In the genomic region with DNA sequence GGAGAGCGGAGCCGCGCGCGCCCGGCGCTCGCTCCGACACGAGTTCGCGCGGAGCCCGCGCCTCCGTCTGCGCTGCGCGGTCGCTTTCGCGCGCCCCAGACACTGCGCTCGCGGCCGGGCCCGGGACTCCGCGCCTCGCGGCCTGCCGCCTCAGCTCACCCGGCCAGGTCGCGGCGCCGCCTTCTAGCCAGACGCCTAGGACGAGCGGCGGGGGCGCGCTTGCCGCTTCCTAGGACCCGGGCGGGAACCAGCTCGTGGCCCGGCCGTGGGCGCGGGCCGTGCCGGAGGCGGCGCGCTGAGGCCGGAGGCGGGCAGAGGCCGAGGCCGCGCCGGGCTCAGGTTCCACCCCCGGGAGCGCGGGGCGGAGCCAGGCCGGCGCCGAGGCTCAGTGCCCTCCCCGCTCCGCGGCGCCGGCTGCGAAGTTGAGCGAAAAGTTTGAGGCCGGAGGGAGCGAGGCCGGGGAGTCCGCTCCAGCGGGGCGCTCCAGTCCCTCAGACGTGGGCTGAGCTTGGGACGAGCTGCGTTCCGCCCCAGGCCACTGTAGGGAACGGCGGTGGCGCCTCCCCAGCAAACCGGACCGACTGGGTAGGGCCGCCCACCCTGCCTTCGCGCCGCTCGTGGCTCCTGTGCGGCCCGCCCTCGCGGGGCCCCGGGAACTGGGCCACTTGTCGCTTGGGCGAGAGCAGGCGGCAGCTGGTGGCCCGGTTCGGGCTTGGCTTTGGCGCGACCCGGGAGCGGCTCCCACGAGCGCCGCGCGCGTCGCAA, we compare ENCODE assay signal across 8 cellular contexts. TPM values are rescaled to one million over a fixed set of nuclear protein-coding genes. Genes with fewer than 3 reads are reported as not detected.
DNase-seq lines count a peak whose midpoint lies in the region; ATAC-seq and TF ChIP-seq lines count a peak whose summit lies in the region.

A gene with protein sequence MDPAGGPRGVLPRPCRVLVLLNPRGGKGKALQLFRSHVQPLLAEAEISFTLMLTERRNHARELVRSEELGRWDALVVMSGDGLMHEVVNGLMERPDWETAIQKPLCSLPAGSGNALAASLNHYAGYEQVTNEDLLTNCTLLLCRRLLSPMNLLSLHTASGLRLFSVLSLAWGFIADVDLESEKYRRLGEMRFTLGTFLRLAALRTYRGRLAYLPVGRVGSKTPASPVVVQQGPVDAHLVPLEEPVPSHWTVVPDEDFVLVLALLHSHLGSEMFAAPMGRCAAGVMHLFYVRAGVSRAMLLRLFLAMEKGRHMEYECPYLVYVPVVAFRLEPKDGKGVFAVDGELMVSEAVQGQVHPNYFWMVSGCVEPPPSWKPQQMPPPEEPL (plus strand): TSS at position 388 of the 765 bp plus-strand sequence. CDS start 1,036 bp downstream, outside the sequence.

- peaks cover 63% of the 10 kb centered on the region for H3K27me3 Mint-ChIP-seq in H9 (ENCODE audit: low read depth)

- H3K4me1 ChIP-seq in H9 (ENCODE audit: insufficient read depth, low read length) (peaks cover 4% of the 10 kb centered on the region; the same call in 1 of the 2 replicates), lung (ENCODE audit: control insufficient read depth in 2 of 2, insufficient read depth in 2 of 2, low read length in 2 of 2) (peaks cover 0 to 7% of the 10 kb centered on the region in 2 donors)

- no peak within 1 kb of the TSS for H2BK12ac ChIP-seq in H9 (ENCODE audit: insufficient read length, low read depth, low read length)

- WGBS in H9 (ENCODE audit: extremely low coverage, insufficient read length, low lambda C conversion rate) = no CpG with 5 or more reads among the region's 118 CpGs
- WGBS in lung, 2 donors = 0% methylated on average over 79 to 118 of the region's 118 CpGs

- no peak within 1 kb of the TSS for H2BK15ac ChIP-seq in H9 (ENCODE audit: low read depth, low read length)

- H3K18ac ChIP-seq in H9 (ENCODE audit: insufficient read length, low read depth, low read length) = no peak within 1 kb of the TSS

- no peak within 1 kb of the TSS for H3K9ac ChIP-seq in H9 (ENCODE audit: extremely low read depth, insufficient read length, low read length)

- H3K79me2 ChIP-seq in H9 (ENCODE audit: insufficient read depth, low read length) = no peaks in the 10 kb centered on the region

- H3K56ac ChIP-seq in H9 (ENCODE audit: insufficient read length, low read depth, low read length) = no peak within 1 kb of the TSS

- peaks cover 17% of the 10 kb centered on the region for H3K23me2 ChIP-seq in H9 (ENCODE audit: insufficient read length, low read depth, low read length, poor library complexity, severe bottlenecking)

- H3K36me3 Mint-ChIP-seq in H9 (ENCODE audit: insufficient read depth in 1 of 3, low read depth in 3 of 3) = peaks cover 0 to 11% (median 2%) of the 10 kb centered on the region in 3 experiments; a peak in 3 of 7 replicates

- peak within 1 kb of the TSS; percentile 81 to 83 for H3K4me3 Mint-ChIP-seq in H9

- peaks cover 21 to 34% of the 10 kb centered on the region in 2 experiments for H3K4me1 Mint-ChIP-seq in H9

- H3K27me3 ChIP-seq in H9 (ENCODE audit: insufficient read depth, low read length) = peaks cover 16% of the 10 kb centered on the region; the same call in 1 of the 2 replicates
- H3K27me3 ChIP-seq in lung (ENCODE audit: control insufficient read depth, insufficient read depth) = no peaks in the 10 kb centered on the region

- no peak within 1 kb of the TSS for H2BK120ac ChIP-seq in H9 (ENCODE audit: low read depth, low read length, poor library complexity, severe bottlenecking)

- H3K4ac ChIP-seq in H9 (ENCODE audit: low read depth, low read length) = no peak within 1 kb of the TSS

- H3K9me3 Mint-ChIP-seq in H9 = no peaks in the 10 kb centered on the region

- ATAC-seq in lung (ENCODE audit: insufficient read depth, low FRiP score) (peak; percentile 86), HG03571 (IDR thresholded peaks at IDR 0.05; ENCODE audit: unreplicated experiment) (no peak)

- peak within 1 kb of the TSS; percentile 56 for H3K4me3 ChIP-seq in lung

- no peak within 1 kb of the TSS for H2AK5ac ChIP-seq in H9 (ENCODE audit: insufficient read length, low read length)

- no peak within 1 kb of the TSS for H4K91ac ChIP-seq in H9 (ENCODE audit: insufficient read length, low read depth, low read length)

- DNase-seq in GM04504 (ENCODE audit: low read depth) (peak; percentile 76), H9 (peak; percentile 75), NCI-H146 (lab: John Stamatoyannopoulos, UW) (peak; percentile 62), ecto neural progenitor cell (ENCODE audit: low spot score) (peak; percentile 91), lung (ENCODE audit: low spot score) (peak; percentile 63)
- DNase-seq in activated CD4-positive, alpha-beta T cell treated with anti-CD3 and anti-CD28 coated beads, Interleukin-2, amount 50 U/mL, for 24 hours (ENCODE audit: low read depth in 1 of 2, low spot score in 1 of 2) = peak; percentile 27 to 30
- peak; percentile 19 to 57 for DNase-seq in stimulated activated CD8-positive, alpha-beta memory T cell treated with anti-CD3 and anti-CD28 coated beads, Interleukin-15, amount 100 ng/mL, for 4 hours (ENCODE audit: low read depth in 2 of 2)

- H3K79me1 ChIP-seq in H9 (ENCODE audit: insufficient read depth, low read depth, low read length, poor library complexity, severe bottlenecking) = no peaks in the 10 kb centered on the region

- H4K8ac ChIP-seq in H9 (replicated peaks; ENCODE audit: insufficient read length, low read depth, low read length) = no peak within 1 kb of the TSS

- no peak within 1 kb of the TSS for H2AFZ ChIP-seq in H9 (ENCODE audit: low read length)

- H4K5ac ChIP-seq in H9 (ENCODE audit: insufficient read length, low read depth, low read length) = no peak within 1 kb of the TSS

- no peak within 1 kb of the TSS for H3K27ac ChIP-seq in H9 (ENCODE audit: insufficient read length, low read depth, low read length)
- H3K27ac ChIP-seq in lung (ENCODE audit: low read depth in 1 of 2, low read length in 1 of 2) = peak within 1 kb of the TSS; percentile 73 to 92

- peak within 1 kb of the TSS; percentile 79 for H3K4me2 ChIP-seq in H9 (ENCODE audit: insufficient read depth, insufficient read length, low read length)

- H3K27ac Mint-ChIP-seq in H9 = no peak within 1 kb of the TSS; a peak in 1 of 7 replicates

- H2BK5ac ChIP-seq in H9 (ENCODE audit: insufficient read length, low read length) = no peak within 1 kb of the TSS

- H4K20me1 ChIP-seq in H9 (ENCODE audit: control insufficient read depth, insufficient read depth, insufficient read length) = no peaks in the 10 kb centered on the region

- no peak for TF ChIP-seq CTCF in H9 (conservative IDR thresholded peaks at IDR 0.05)
- TF ChIP-seq CTCF in lung (IDR thresholded peaks at IDR 0.05; ENCODE audit: control extremely low read depth, extremely low read depth) = no peak

- no peak within 1 kb of the TSS for H3K23ac ChIP-seq in H9 (ENCODE audit: insufficient read length, low read depth, low read length)

- no peaks in the 10 kb centered on the region for H3K9me3 ChIP-seq in H9 (ENCODE audit: control insufficient read depth, low read depth, low read length)
- H3K9me3 ChIP-seq in lung (ENCODE audit: control insufficient read depth in 2 of 2, insufficient read depth in 1 of 2, low read length in 1 of 2) = no peaks in the 10 kb centered on the region

- H2BK20ac ChIP-seq in H9 (ENCODE audit: low read depth, low read length, poor library complexity, severe bottlenecking) = no peak within 1 kb of the TSS

- no peak within 1 kb of the TSS for H3K14ac ChIP-seq in H9 (ENCODE audit: insufficient read depth, low read length)

- peaks cover 0 to 2% of the 10 kb centered on the region in 2 donors for H3K36me3 ChIP-seq in lung (ENCODE audit: control insufficient read depth in 2 of 2, insufficient read depth in 2 of 2, low read length in 2 of 2)

- no peak within 1 kb of the TSS for H3T11ph ChIP-seq in H9 (ENCODE audit: low read length)

RNA-seq across cellular contexts. Expression of the gene that starts here (rescaled TPM):
- total RNA-seq in H9 (2021) = 1.4 and 1.8 TPM in 2 replicates
- 10 to 100 TPM; 13.7 to 17.6 TPM for total RNA-seq in lung
- 10 to 100 TPM; 11.0 to 82.4 TPM for polyA plus RNA-seq in lung

Comparison
In these comparisons a context has a peak if more than half of its experiments do, and no peak if none do; other contexts are left out.
1. DNase-seq: peak in every context shown above with its lines; median percentile 91 in ecto neural progenitor cell; 76 in GM04504; 75 in H9; 63 in lung; 62 in NCI-H146; 38 in stimulated activated CD8-positive, alpha-beta memory T cell treated with anti-CD3 and anti-CD28 coated beads, Interleukin-15, amount 100 ng/mL, for 4 hours; 28 in activated CD4-positive, alpha-beta T cell treated with anti-CD3 and anti-CD28 coated beads, Interleukin-2, amount 50 U/mL, for 24 hours.